ENCODE assay signal across 10 cellular contexts in the genomic region with DNA sequence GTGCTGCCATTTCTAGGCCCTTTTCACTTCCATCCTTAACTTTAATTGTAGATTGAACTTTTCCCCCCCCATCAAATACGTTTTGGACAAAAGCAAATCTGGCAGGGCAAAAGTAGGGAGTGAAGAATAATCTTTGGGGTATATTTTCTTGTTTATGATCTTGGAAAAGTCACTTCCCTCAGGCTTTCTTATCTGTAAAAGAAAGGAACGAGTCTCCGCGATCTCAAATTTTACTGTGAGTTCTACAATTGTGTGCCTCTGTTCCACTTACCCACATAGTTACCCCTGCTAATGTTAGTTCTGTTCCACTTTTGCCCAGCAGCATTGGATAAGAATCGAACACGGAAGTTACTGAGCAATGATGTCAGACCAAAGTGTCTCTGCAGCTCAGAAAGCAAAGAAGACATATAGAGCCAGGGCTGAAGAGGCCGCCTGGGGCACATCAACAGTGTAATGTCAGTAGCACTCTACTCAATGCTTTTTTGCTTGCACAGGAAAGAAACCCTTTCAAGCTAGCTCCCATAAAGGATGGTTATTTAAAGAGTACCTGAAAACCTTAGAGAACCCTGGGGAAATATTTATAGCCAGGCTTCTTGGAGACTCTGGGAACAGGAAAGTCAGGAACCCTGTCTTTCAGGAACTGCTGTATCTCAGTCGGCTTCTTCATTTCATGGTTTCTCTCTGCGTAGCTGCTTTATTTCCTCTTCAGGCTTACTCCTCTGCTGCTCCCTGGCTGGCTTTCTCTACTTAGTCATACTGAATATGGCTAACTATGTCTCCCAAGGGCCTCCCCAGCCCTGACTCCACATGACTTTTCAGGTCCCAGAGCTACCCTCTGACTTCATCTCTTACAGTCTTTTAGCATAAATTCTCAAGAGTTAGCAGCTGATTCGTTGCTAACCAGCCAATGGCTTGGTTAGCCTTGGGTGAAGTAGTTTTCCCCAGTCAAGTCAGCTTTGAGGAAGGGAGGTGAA.
DNase-seq lines count a peak whose midpoint lies in the region; ATAC-seq and TF ChIP-seq lines count a peak whose summit lies in the region.
"Had no signal": no experiment of that assay in that cellular context is flagged by ENCODE, and none has a peak within 500 bp of the region (broad histone marks: within the 10 kb centered on the region; RNA-seq: fewer than 3 reads in every experiment).

No MANE protein-coding gene starts in this region.

- CTCF ChIA-PET in IMR-90 (lab: Yijun Ruan, JAX), result no interaction called here

- no peaks in the 10 kb centered on the region for H3K9me1 ChIP-seq in IMR-90 (ENCODE audit: insufficient read depth, low read length)

- no peaks in the 10 kb centered on the region for H3K27me3 Mint-ChIP-seq in effector memory CD8-positive, alpha-beta T cell
- H3K27me3 Mint-ChIP-seq: IgD-negative memory B cell had no signal

- H3K36me3 Mint-ChIP-seq in effector memory CD8-positive, alpha-beta T cell (ENCODE audit: insufficient read depth), result no peaks in the 10 kb centered on the region

- H2AFZ ChIP-seq in IMR-90 (replicated peaks; ENCODE audit: low read length, poor library complexity), result no peak overlapping the region

- H3K4me3 Mint-ChIP-seq in effector memory CD8-positive, alpha-beta T cell, result no peak overlapping the region
- H3K4me3 Mint-ChIP-seq: IgD-negative memory B cell had no signal

- H2BK20ac ChIP-seq in IMR-90 (ENCODE audit: low read depth, low read length), result no peak overlapping the region

- H2BK15ac ChIP-seq in IMR-90 (ENCODE audit: low read depth, low read length), result no peak overlapping the region

- H3K18ac ChIP-seq in IMR-90 (ENCODE audit: low read depth, low read length), result no peak overlapping the region

- no peak overlapping the region for H2BK5ac ChIP-seq in IMR-90 (ENCODE audit: low read depth, low read length, poor library complexity, severe bottlenecking)

- BruUV-seq in IMR-90 (replicated peaks; lab: Mats Ljungman, UMichigan), result no TSS peak

- H4K91ac ChIP-seq in IMR-90 (ENCODE audit: insufficient read depth, low read depth, low read length), result no peak overlapping the region

- POLR2A ChIA-PET in IMR-90 (lab: Charles Lee; ENCODE audit: unreplicated experiment), result no interaction called here

- no peaks in the 10 kb centered on the region for H3K4me1 Mint-ChIP-seq in effector memory CD8-positive, alpha-beta T cell (ENCODE audit: low read depth in 2 of 2)

- H3K9me3 ChIP-seq in IMR-90 (ENCODE audit: control insufficient read depth, insufficient read depth, low read length) (no peaks in the 10 kb centered on the region), right atrium auricular region (no peaks in the 10 kb centered on the region)

- no peak overlapping the region for H3K27ac ChIP-seq in IMR-90 (ENCODE audit: insufficient read depth, low read length)
- no peak overlapping the region for H3K27ac ChIP-seq in right atrium auricular region

- peak; percentile 83 for ATAC-seq in GM18502 (IDR thresholded peaks at IDR 0.05; ENCODE audit: poor library complexity, unreplicated experiment)
- peak; percentile 81 for ATAC-seq in GM21737 (IDR thresholded peaks at IDR 0.05; ENCODE audit: unreplicated experiment)
- ATAC-seq in IMR-90 (ENCODE audit: low read depth), result peak; percentile 24; the same call in 1 of the 2 replicates
- ATAC-seq in effector memory CD8-positive, alpha-beta T cell (replicated peaks), result no peak

- no peak overlapping the region for H2AK9ac ChIP-seq in IMR-90 (replicated peaks; ENCODE audit: low read depth, low read length, poor library complexity)

- H4K8ac ChIP-seq in IMR-90 (ENCODE audit: low read depth in 2 of 2, low read length in 2 of 2), result no peak overlapping the region

- H4K20me1 ChIP-seq in IMR-90 (ENCODE audit: insufficient read depth, low read length), result no peaks in the 10 kb centered on the region

- intact Hi-C loops in IMR-90 (cut with micrococcal nuclease), result no loop called here

- H3K27ac Mint-ChIP-seq in effector memory CD8-positive, alpha-beta T cell, result no peak overlapping the region
- H3K27ac Mint-ChIP-seq: IgD-negative memory B cell had no signal

- no peak overlapping the region for H4K5ac ChIP-seq in IMR-90 (ENCODE audit: low read depth, low read length)

- no peak overlapping the region for H3K23ac ChIP-seq in IMR-90 (ENCODE audit: low read depth, low read length)

- H3K9ac ChIP-seq in IMR-90 (ENCODE audit: low read depth, low read length), result no peak overlapping the region

- no peak for TF ChIP-seq CTCF in IMR-90 (conservative IDR thresholded peaks at IDR 0.05; ENCODE audit: low read depth, low read length)
- TF ChIP-seq CTCF in right atrium auricular region (IDR thresholded peaks at IDR 0.05), result no peak

- no peak overlapping the region for H3K4ac ChIP-seq in IMR-90 (ENCODE audit: low read depth, low read length)

- H2AK5ac ChIP-seq in IMR-90 (ENCODE audit: low read depth, low read length), result no peak overlapping the region

- no peak for TF ChIP-seq POLR2A in IMR-90 (IDR thresholded peaks at IDR 0.05; ENCODE audit: low read depth, low read length)

- H3K4me3 ChIP-seq in IMR-90 (ENCODE audit: insufficient read depth, low read depth, low read length), result no peak overlapping the region
- no peak overlapping the region for H3K4me3 ChIP-seq in right atrium auricular region

- H3K36me3 ChIP-seq in IMR-90 (ENCODE audit: control insufficient read depth, insufficient read depth, low read length) (no peaks in the 10 kb centered on the region), right atrium auricular region (no peaks in the 10 kb centered on the region)

- H3K14ac ChIP-seq in IMR-90 (replicated peaks; ENCODE audit: low read depth, low read length), result no peak overlapping the region

- WGBS in IMR-90 (ENCODE audit: extremely low coverage in 2 of 2, insufficient read length in 1 of 2), 2 experiments, result 81% methylated on average over 3 of the region's 10 CpGs; no CpG with 5 or more reads in 1 of the 2 experiments

- peaks cover 7% of the 10 kb centered on the region; the same call in 1 of the 2 replicates for H3K27me3 ChIP-seq in IMR-90 (ENCODE audit: control insufficient read depth, insufficient read depth, low read length)
- no peaks in the 10 kb centered on the region for H3K27me3 ChIP-seq in right atrium auricular region

- in situ Hi-C loops in IMR-90 (cut with MboI; ENCODE audit: low sequenced_read_pairs), result no loop called here

- H3K9me3 Mint-ChIP-seq in effector memory CD8-positive, alpha-beta T cell, result no peaks in the 10 kb centered on the region

- dilution Hi-C loops in IMR-90 (cut with HindIII; ENCODE audit: low sequenced_read_pairs, unreplicated experiment), result no loop called here

- H3K4me2 ChIP-seq in IMR-90 (ENCODE audit: low read depth, low read length), result no peak overlapping the region

- H3K79me1 ChIP-seq in IMR-90 (ENCODE audit: low read depth in 1 of 2, low read length in 2 of 2), result no peaks in the 10 kb centered on the region

- no peak for TF ChIP-seq RAD21 in IMR-90 (IDR thresholded peaks at IDR 0.05; ENCODE audit: low read length)

- H3K56ac ChIP-seq in IMR-90 (ENCODE audit: extremely low read depth, insufficient read depth, low read length), result no peak overlapping the region

- no peak for DNase-seq in IMR-90
- peak; percentile 72 for DNase-seq in right atrium auricular region (ENCODE audit: low spot score)
- no peak for DNase-seq in DMS 273 treated with DMSO at 0.1 percent for 48 hours (lab: John Stamatoyannopoulos, UW)
- DNase-seq in mucosa of gallbladder (ENCODE audit: low spot score), result no peak
- DNase-seq in iPS-NIHi7 (ENCODE audit: extremely low spot score), result no peak
- DNase-seq in effector memory CD8-positive, alpha-beta T cell, result no peak
- DNase-seq: Calu3 had no signal

- 0 out of 2 replicates have a peak, but pooled peaks cover 1% of the 10 kb centered on the region for H3K4me1 ChIP-seq in IMR-90 (ENCODE audit: control insufficient read depth, insufficient read depth, low read length)
- H3K4me1 ChIP-seq in right atrium auricular region, result no peaks in the 10 kb centered on the region

- H2BK120ac ChIP-seq in IMR-90 (ENCODE audit: low read depth, low read length), result no peak overlapping the region

TF ChIP-seq in IMR-90, 13 proteins besides CTCF, POLR2A, EP300 and RAD21:
- TF ChIP-seq MAFK (IDR thresholded peaks at IDR 0.05; ENCODE audit: low read depth, low read length) (no peak), CHD1 (IDR thresholded peaks at IDR 0.05; ENCODE audit: low read depth, low read length) (no peak), NFE2L2 (IDR thresholded peaks at IDR 0.05; ENCODE audit: low read depth, low read length) (no peak), RFX5 (IDR thresholded peaks at IDR 0.05; ENCODE audit: low read depth, low read length) (no peak), SMC3 (IDR thresholded peaks at IDR 0.05; ENCODE audit: low read depth, low read length) (no peak), RCOR1 (IDR thresholded peaks at IDR 0.05; ENCODE audit: insufficient replicate concordance, low read length) (no peak), FOS (IDR thresholded peaks at IDR 0.05; ENCODE audit: low read depth, low read length) (no peak), MXI1 (IDR thresholded peaks at IDR 0.05; ENCODE audit: borderline replicate concordance, low read depth, low read length) (no peak), CEBPB (IDR thresholded peaks at IDR 0.05; ENCODE audit: low read depth, low read length) (no peak), MAZ (IDR thresholded peaks at IDR 0.05; ENCODE audit: borderline replicate concordance, low read depth, low read length) (no peak), BHLHE40 (IDR thresholded peaks at IDR 0.05; ENCODE audit: low read depth, low read length) (no peak)
- TF ChIP-seq, protein P1, sequence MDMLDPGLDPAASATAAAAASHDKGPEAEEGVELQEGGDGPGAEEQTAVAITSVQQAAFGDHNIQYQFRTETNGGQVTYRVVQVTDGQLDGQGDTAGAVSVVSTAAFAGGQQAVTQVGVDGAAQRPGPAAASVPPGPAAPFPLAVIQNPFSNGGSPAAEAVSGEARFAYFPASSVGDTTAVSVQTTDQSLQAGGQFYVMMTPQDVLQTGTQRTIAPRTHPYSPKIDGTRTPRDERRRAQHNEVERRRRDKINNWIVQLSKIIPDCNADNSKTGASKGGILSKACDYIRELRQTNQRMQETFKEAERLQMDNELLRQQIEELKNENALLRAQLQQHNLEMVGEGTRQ (IDR thresholded peaks at IDR 0.05; ENCODE audit: low read depth, low read length), result no peak
- TF ChIP-seq, protein P2, sequence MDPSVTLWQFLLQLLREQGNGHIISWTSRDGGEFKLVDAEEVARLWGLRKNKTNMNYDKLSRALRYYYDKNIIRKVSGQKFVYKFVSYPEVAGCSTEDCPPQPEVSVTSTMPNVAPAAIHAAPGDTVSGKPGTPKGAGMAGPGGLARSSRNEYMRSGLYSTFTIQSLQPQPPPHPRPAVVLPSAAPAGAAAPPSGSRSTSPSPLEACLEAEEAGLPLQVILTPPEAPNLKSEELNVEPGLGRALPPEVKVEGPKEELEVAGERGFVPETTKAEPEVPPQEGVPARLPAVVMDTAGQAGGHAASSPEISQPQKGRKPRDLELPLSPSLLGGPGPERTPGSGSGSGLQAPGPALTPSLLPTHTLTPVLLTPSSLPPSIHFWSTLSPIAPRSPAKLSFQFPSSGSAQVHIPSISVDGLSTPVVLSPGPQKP (IDR thresholded peaks at IDR 0.05; ENCODE audit: borderline replicate concordance, low read depth, low read length), result no peak
TF ChIP-seq in IMR-90: peak in this region for 0.
